Comparison of ENCODE assay signal across 8 cellular contexts in genomic region chr3:11671648-11672100, GRCh38. TPM values are rescaled to one million over a fixed set of nuclear protein-coding genes. Genes with fewer than 3 reads are reported as not detected.
DNase-seq lines count a peak whose midpoint lies in the region; ATAC-seq and TF ChIP-seq lines count a peak whose summit lies in the region.

No MANE protein-coding gene starts in this region.

- intact Hi-C loops in sciatic nerve (cut with DNase I): no loop called here

- no peak for TF ChIP-seq CTCF in cardiac fibroblast (IDR thresholded peaks at IDR 0.05; ENCODE audit: low read depth, low read length)

- ATAC-seq in HG03439 (IDR thresholded peaks at IDR 0.05; ENCODE audit: unreplicated experiment) (peak; percentile 70), sciatic nerve (peak; percentile 53), GM18520 (IDR thresholded peaks at IDR 0.05; ENCODE audit: unreplicated experiment) (no peak), HG03097 (IDR thresholded peaks at IDR 0.05; ENCODE audit: low FRiP score, unreplicated experiment) (no peak), HG03196 (IDR thresholded peaks at IDR 0.05; ENCODE audit: unreplicated experiment) (no peak)

- peak; percentile 20 for DNase-seq in GM19238 (ENCODE audit: insufficient read length, low spot score)
- peak; percentile 56 to 71 for DNase-seq in cardiac fibroblast (ENCODE audit: low read depth in 2 of 2)
- DNase-seq in sciatic nerve (ENCODE audit: low spot score): no peak
- no peak for DNase-seq in NCI-H345 (lab: John Stamatoyannopoulos, UW)

- H3K4me3 ChIP-seq in cardiac fibroblast (replicated peaks in 1 of 2; ENCODE audit: low read depth in 2 of 2, low read length in 2 of 2): no peak overlapping the region

RNA-seq across cellular contexts. Expression of gene VGLL4, which starts 28.0 kb away (rescaled TPM):
- 96.5 TPM for total RNA-seq in sciatic nerve

Comparison
In these comparisons a context has a peak if more than half of its experiments do, and no peak if none do; other contexts are left out.
1. DNase-seq: peak in GM19238 (single experiment) and cardiac fibroblast (2 of 2); none in sciatic nerve (single experiment) and NCI-H345 (single experiment).
2. ATAC-seq: peak in HG03439 (single experiment) and sciatic nerve (single experiment); none in GM18520 (single experiment), HG03097 (single experiment) and HG03196 (single experiment).